ENCODE assay signal across 15 cellular contexts in the genomic region with DNA sequence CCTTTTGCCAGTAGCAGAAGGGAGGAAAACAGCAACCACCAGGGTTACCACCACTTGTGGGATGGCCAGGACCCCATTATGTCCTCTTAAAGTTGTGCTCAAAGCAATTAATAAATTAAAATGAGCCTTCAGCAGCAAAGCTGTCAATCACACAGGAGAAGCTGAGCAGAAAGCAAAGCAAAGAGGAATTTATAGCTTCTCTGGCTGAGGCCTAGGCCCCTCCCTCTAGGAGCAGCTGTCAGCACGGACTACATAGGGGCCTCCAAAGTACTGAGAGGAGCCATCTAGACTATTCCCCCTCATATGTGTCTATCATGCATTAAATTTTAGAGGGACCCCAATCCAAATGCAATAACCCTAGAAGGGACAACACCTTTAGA. TPM values are rescaled to one million over a fixed set of nuclear protein-coding genes. Genes with fewer than 3 reads are reported as not detected.
DNase-seq lines count a peak whose midpoint lies in the region; ATAC-seq, FAIRE-seq and TF ChIP-seq lines count a peak whose summit lies in the region.
"Had no signal": no experiment of that assay in that cellular context is flagged by ENCODE, and none has a peak within 500 bp of the region (broad histone marks: within the 10 kb centered on the region; RNA-seq: fewer than 3 reads in every experiment).

No MANE protein-coding gene starts in this region.

- no peak overlapping the region for H3K4me3 Mint-ChIP-seq in CD8-positive, alpha-beta T cell
- H3K4me3 Mint-ChIP-seq in effector memory CD8-positive, alpha-beta T cell, result peak overlapping the region; percentile 96 to 97

- peaks cover 56% of the 10 kb centered on the region for H3K36me3 ChIP-seq in CD8-positive, alpha-beta T cell (ENCODE audit: insufficient read depth, low read length)
- H3K36me3 ChIP-seq in RWPE2 (ENCODE audit: low read depth), result peaks cover 78% of the 10 kb centered on the region

- no peak for TF ChIP-seq POLR2A in A549 (IDR thresholded peaks at IDR 0.05; ENCODE audit: low read length)

- TF ChIP-seq EP300 in A549 (IDR thresholded peaks at IDR 0.05), result no peak

- peaks cover 68% of the 10 kb centered on the region for H3K36me3 Mint-ChIP-seq in CD8-positive, alpha-beta T cell
- H3K36me3 Mint-ChIP-seq in effector memory CD8-positive, alpha-beta T cell (ENCODE audit: insufficient read depth), result peaks cover 84% of the 10 kb centered on the region

- H3K9me3 ChIP-seq in A549 (no peaks in the 10 kb centered on the region), RWPE2 (ENCODE audit: severe bottlenecking) (no peaks in the 10 kb centered on the region)
- H3K9me3 ChIP-seq in CD8-positive, alpha-beta T cell (ENCODE audit: low read length), result no peaks in the 10 kb centered on the region
- H3K9me3 ChIP-seq: adrenal gland had no signal

- TF ChIP-seq RAD21 in A549 (conservative IDR thresholded peaks at IDR 0.05 in 1 of 2, IDR thresholded peaks at IDR 0.05 in 1 of 2), result no peak

- WGBS in A549 (ENCODE audit: missing lambda C conversion rate), result 33% methylated on average over 1 of the region's 1 CpG

- intact Hi-C loops in CD8-positive, alpha-beta T cell (cut with DNase I, micrococcal nuclease), result loop anchor here (1.0 to 5.0 kb wide), 6 partner anchors 42 to 198 kb away; a partner anchor contains a TSS

- POLR2A ChIA-PET in A549 (lab: Yijun Ruan, JAX), result interaction anchor here (0.7 to 3.4 kb wide), 4 partner anchors 11 to 146 kb away, joined by 3 to 11 read pairs (median 8); a partner anchor contains a TSS
- POLR2A ChIA-PET in CD8-positive, alpha-beta T cell (lab: Charles Lee), result interaction anchor here (0.6 to 8.6 kb wide), 7 partner anchors 8 to 460 kb away, joined by 3 to 58 read pairs (median 4); a partner anchor contains a TSS

- peak overlapping the region; percentile 98; the same call in 2 of the 3 replicates for H3K4me2 ChIP-seq in A549

- CTCF ChIA-PET in A549 (lab: Yijun Ruan, JAX), result interaction anchor here (0.8 to 18.6 kb wide), 11 partner anchors 9 to 148 kb away, joined by 3 to 191 read pairs (median 11); a partner anchor contains a TSS
- CTCF ChIA-PET in CD8-positive, alpha-beta T cell (lab: Charles Lee), result interaction anchor here (1.2 to 10.7 kb wide), 7 partner anchors 8 to 110 kb away, joined by 3 to 184 read pairs (median 6); a partner anchor contains a TSS

- H3K27ac ChIP-seq in A549, result peak overlapping the region; percentile 93 to 99; a peak in 5 of 6 replicates
- peak overlapping the region; percentile 8 for H3K27ac ChIP-seq in CD8-positive, alpha-beta T cell (ENCODE audit: low read depth, low read length)
- peak overlapping the region; percentile 7 for H3K27ac ChIP-seq in RWPE2 (ENCODE audit: poor library complexity, severe bottlenecking)
- H3K27ac ChIP-seq: foreskin keratinocyte had no signal

- no peaks in the 10 kb centered on the region for H3K27me3 Mint-ChIP-seq in CD8-positive, alpha-beta T cell (ENCODE audit: low read depth)
- no peaks in the 10 kb centered on the region for H3K27me3 Mint-ChIP-seq in effector memory CD8-positive, alpha-beta T cell

- H3K9me3 Mint-ChIP-seq in CD8-positive, alpha-beta T cell, result no peaks in the 10 kb centered on the region
- no peaks in the 10 kb centered on the region for H3K9me3 Mint-ChIP-seq in effector memory CD8-positive, alpha-beta T cell

- no peak for TF ChIP-seq CTCF in A549 (IDR thresholded peaks at IDR 0.05)
- TF ChIP-seq CTCF in CD8-positive, alpha-beta T cell (IDR thresholded peaks at IDR 0.05), result no peak
- no peak for TF ChIP-seq CTCF in RWPE2 (IDR thresholded peaks at IDR 0.05; ENCODE audit: poor library complexity, severe bottlenecking)

- ATAC-seq in A549 (no peak), RWPE2 (ENCODE audit: low read depth) (no peak), GM21737 (IDR thresholded peaks at IDR 0.05; ENCODE audit: unreplicated experiment) (no peak), GM19324 (IDR thresholded peaks at IDR 0.05; ENCODE audit: low FRiP score, unreplicated experiment) (no peak)
- no peak for ATAC-seq in CD8-positive, alpha-beta T cell
- no peak for ATAC-seq in effector memory CD8-positive, alpha-beta T cell (replicated peaks)
- ATAC-seq: foreskin keratinocyte had no signal

- no peak for FAIRE-seq in A549 (lab: Jason Lieb, UNC)
- FAIRE-seq: kidney had no signal

- H3K27me3 ChIP-seq in CD8-positive, alpha-beta T cell (ENCODE audit: insufficient read depth, low read length), result no peaks in the 10 kb centered on the region
- H3K27me3 ChIP-seq in RWPE2 (ENCODE audit: insufficient read depth, poor library complexity, severe bottlenecking), result no peaks in the 10 kb centered on the region
- H3K27me3 ChIP-seq: adrenal gland, dorsolateral prefrontal cortex, foreskin keratinocyte had no signal

- H3K4me3 ChIP-seq in A549 (no peak overlapping the region), RWPE2 (ENCODE audit: severe bottlenecking) (no peak overlapping the region)
- no peak overlapping the region for H3K4me3 ChIP-seq in CD8-positive, alpha-beta T cell (ENCODE audit: low read depth, low read length)
- H3K4me3 ChIP-seq: adrenal gland, dorsolateral prefrontal cortex had no signal

- no peak for DNase-seq in A549 (ENCODE audit: low read depth in 1 of 2, low spot score in 1 of 2)
- DNase-seq in CD8-positive, alpha-beta T cell, result no peak
- no peak for DNase-seq in RWPE2 (ENCODE audit: low spot score)
- no peak for DNase-seq in effector memory CD8-positive, alpha-beta T cell
- no peak for DNase-seq in NCI-H774 (lab: John Stamatoyannopoulos, UW)
- DNase-seq in HCEC 1CT, result no peak
- DNase-seq: activated CD4-positive, CD25-positive, alpha-beta regulatory T cell treated with anti-CD3 and anti-CD28 coated beads, Interleukin-2, amount 50 U/mL, for 72 hours; dorsolateral prefrontal cortex; foreskin keratinocyte; kidney; Right ventricle myocardium superior; stimulated activated CD4-positive, alpha-beta T cell treated with anti-CD3 and anti-CD28 coated beads, Interleukin-12 subunit alpha, Interleukin-12 subunit beta, amount 100 ng/mL, for 4 hours had no signal

- H3K4me1 Mint-ChIP-seq in CD8-positive, alpha-beta T cell (ENCODE audit: low read depth), result peaks cover 68% of the 10 kb centered on the region
- H3K4me1 Mint-ChIP-seq in effector memory CD8-positive, alpha-beta T cell (ENCODE audit: low read depth in 2 of 2), result peaks cover 70 to 75% of the 10 kb centered on the region in 2 donors

- H3K4me1 ChIP-seq in A549 (peaks cover 64% of the 10 kb centered on the region), RWPE2 (ENCODE audit: insufficient read depth, poor library complexity, severe bottlenecking) (peaks cover 9% of the 10 kb centered on the region)
- peaks cover 60% of the 10 kb centered on the region for H3K4me1 ChIP-seq in CD8-positive, alpha-beta T cell (ENCODE audit: insufficient read depth, low read length)

- peak overlapping the region; percentile 90 for H3K27ac Mint-ChIP-seq in CD8-positive, alpha-beta T cell
- peak overlapping the region; percentile 49 to 78 for H3K27ac Mint-ChIP-seq in effector memory CD8-positive, alpha-beta T cell

TF ChIP-seq in A549, 52 proteins besides CTCF, POLR2A, EP300 and RAD21 (continues in another document):
- no peak for TF ChIP-seq HEYL (CRISPR knock-in tag; IDR thresholded peaks at IDR 0.05)

RNA-seq across cellular contexts. Expression of a gene that starts 6.4 kb away (rescaled TPM):
- polyA plus RNA-seq in A549 (2011; rRNA removed) (112 TPM in 2 replicates), A549 (2017; fragmentation: RNase III; extraction: RNeasy Plus Mini Kit Qiagen cat#74134 plus additional on column Dnase treatment) (213 to 228 TPM (median 215 TPM) in 3 replicates)
- polyA plus RNA-seq in A549 (2012; cell fraction: cytosol; rRNA removed), result 233 and 294 TPM in 2 replicates
- 237 and 312 TPM in 2 replicates for polyA plus RNA-seq in A549 (2012; cell fraction: nucleus; rRNA removed)
- 107 and 161 TPM in 2 replicates for polyA minus RNA-seq in A549 (2011; rRNA and poly(A)+ RNA removed)
- total RNA-seq in CD8-positive, alpha-beta T cell, result 100 to 1,000 TPM; 129 to 135 TPM

RNA-seq across cellular contexts. Expression of a gene that starts 13.9 kb away (rescaled TPM):
- polyA plus RNA-seq in A549 (2011; rRNA removed), result 28.8 and 38.7 TPM in 2 replicates
- polyA plus RNA-seq in A549 (2012; cell fraction: cytosol; rRNA removed), result 51.6 and 57.2 TPM in 2 replicates
- 60.1 and 67.8 TPM in 2 replicates for polyA plus RNA-seq in A549 (2012; cell fraction: nucleus; rRNA removed)
- 60.9 to 66.9 TPM (median 61.8 TPM) in 3 replicates for polyA plus RNA-seq in A549 (2017; fragmentation: RNase III; extraction: RNeasy Plus Mini Kit Qiagen cat#74134 plus additional on column Dnase treatment)
- polyA minus RNA-seq in A549 (2011; rRNA and poly(A)+ RNA removed), result 40.0 and 41.5 TPM in 2 replicates
- total RNA-seq in CD8-positive, alpha-beta T cell, result 1 to 10 TPM; 3.2 to 6.2 TPM

RNA-seq across cellular contexts. Expression of a gene that starts 14.2 kb away (rescaled TPM):
- polyA plus RNA-seq in A549 (2011; rRNA removed) (29.3 and 32.9 TPM in 2 replicates), A549 (2017; fragmentation: RNase III; extraction: RNeasy Plus Mini Kit Qiagen cat#74134 plus additional on column Dnase treatment) (18.4 to 21.0 TPM (median 19.0 TPM) in 3 replicates)
- 17.7 and 19.1 TPM in 2 replicates for polyA plus RNA-seq in A549 (2012; cell fraction: cytosol; rRNA removed)
- polyA plus RNA-seq in A549 (2012; cell fraction: nucleus; rRNA removed), result 15.8 and 17.8 TPM in 2 replicates
- 34.0 and 36.5 TPM in 2 replicates for polyA minus RNA-seq in A549 (2011; rRNA and poly(A)+ RNA removed)
- 1 to 10 TPM; 1.8 TPM for total RNA-seq in CD8-positive, alpha-beta T cell

RNA-seq across cellular contexts. Expression of a gene that starts 40.0 kb away (rescaled TPM):
- polyA plus RNA-seq in A549 (2011; rRNA removed), result 2.9 TPM in 2 replicates
- 1.0 and 1.7 TPM in 2 replicates for polyA plus RNA-seq in A549 (2012; cell fraction: cytosol; rRNA removed)
- polyA plus RNA-seq in A549 (2012; cell fraction: nucleus; rRNA removed), result 5.2 and 6.1 TPM in 2 replicates
- 3.6 to 4.3 TPM (median 4.1 TPM) in 3 replicates for polyA plus RNA-seq in A549 (2017; fragmentation: RNase III; extraction: RNeasy Plus Mini Kit Qiagen cat#74134 plus additional on column Dnase treatment)
- polyA minus RNA-seq in A549 (2011; rRNA and poly(A)+ RNA removed), result 2.1 and 2.6 TPM in 2 replicates
- total RNA-seq in CD8-positive, alpha-beta T cell, result 1 to 10 TPM; 1.6 to 1.8 TPM

Comparison
In these comparisons a context has a peak if more than half of its experiments do, and no peak if none do; other contexts are left out.
1. H3K27ac ChIP-seq: peak in every context shown above with its lines; median percentile 96 in A549; 8 in CD8-positive, alpha-beta T cell; 7 in RWPE2.